Comparison of ENCODE assay signal across 13 cellular contexts in genomic region chr1:109615879-109616278, GRCh38. TPM values are rescaled to one million over a fixed set of nuclear protein-coding genes. Genes with fewer than 3 reads are reported as not detected.
DNase-seq lines count a peak whose midpoint lies in the region; ATAC-seq, FAIRE-seq and TF ChIP-seq lines count a peak whose summit lies in the region.
"Had no signal": no experiment of that assay in that cellular context is flagged by ENCODE, and none has a peak within 500 bp of the region (broad histone marks: within the 10 kb centered on the region; RNA-seq: fewer than 3 reads in every experiment).

No MANE protein-coding gene starts in this region.

- CTCF ChIA-PET in activated CD8-positive, alpha-beta T cell treated with anti-CD3 and anti-CD28 coated beads, Interleukin-2, amount 10 ng/mL, durations not matched to agents 7 days and 5 days (lab: Charles Lee) = interaction anchor here (1.7 to 3.9 kb wide), 3 partner anchors 14 to 69 kb away, joined by 7 to 25 read pairs (median 9); no protein-coding TSS in a partner anchor
- CTCF ChIA-PET in activated CD8-positive, alpha-beta T cell treated with anti-CD3 and anti-CD28 coated beads for 36 hours (lab: Charles Lee) = interaction anchor here (1.9 to 7.8 kb wide), 4 partner anchors 10 to 70 kb away, joined by 5 to 71 read pairs (median 20); no protein-coding TSS in a partner anchor

- no peak for ATAC-seq in activated CD8-positive, alpha-beta T cell treated with anti-CD3 and anti-CD28 coated beads, Interleukin-2, amount 10 ng/mL, durations not matched to agents 7 days and 5 days
- ATAC-seq in activated CD8-positive, alpha-beta T cell treated with anti-CD3 and anti-CD28 coated beads for 36 hours = no peak
- ATAC-seq in left ventricle myocardium superior (peak; percentile 14), GM18868 (IDR thresholded peaks at IDR 0.05; ENCODE audit: unreplicated experiment) (no peak), GM21515 (IDR thresholded peaks at IDR 0.05; ENCODE audit: unreplicated experiment) (no peak)
- ATAC-seq in stimulated activated effector memory CD8-positive, alpha-beta T cell treated with anti-CD3 and anti-CD28 coated beads, Interleukin-12 subunit alpha, Interleukin-12 subunit beta, amount 100 ng/mL, for 72 hours = no peak

- peak overlapping the region; percentile 40 for H3K27ac Mint-ChIP-seq in activated CD8-positive, alpha-beta T cell treated with anti-CD3 and anti-CD28 coated beads, Interleukin-2, amount 10 ng/mL, durations not matched to agents 7 days and 5 days
- H3K27ac Mint-ChIP-seq in activated CD8-positive, alpha-beta T cell treated with anti-CD3 and anti-CD28 coated beads for 36 hours = no peak overlapping the region
- H3K27ac Mint-ChIP-seq in stimulated activated effector memory CD8-positive, alpha-beta T cell treated with anti-CD3 and anti-CD28 coated beads, Interleukin-12 subunit alpha, Interleukin-12 subunit beta, amount 100 ng/mL, for 72 hours = peak overlapping the region; percentile 55

- intact Hi-C loops in activated CD8-positive, alpha-beta T cell treated with anti-CD3 and anti-CD28 coated beads for 36 hours (cut with micrococcal nuclease) = no loop called here
- intact Hi-C loops in left ventricle myocardium superior (cut with micrococcal nuclease) = no loop called here

- H3K36me3 Mint-ChIP-seq in activated CD8-positive, alpha-beta T cell treated with anti-CD3 and anti-CD28 coated beads, Interleukin-2, amount 10 ng/mL, durations not matched to agents 7 days and 5 days (ENCODE audit: low read depth) = no peaks in the 10 kb centered on the region
- H3K36me3 Mint-ChIP-seq in activated CD8-positive, alpha-beta T cell treated with anti-CD3 and anti-CD28 coated beads for 36 hours (ENCODE audit: low read depth) = peaks cover under 1% of the 10 kb centered on the region
- peaks cover 17% of the 10 kb centered on the region for H3K36me3 Mint-ChIP-seq in stimulated activated effector memory CD8-positive, alpha-beta T cell treated with anti-CD3 and anti-CD28 coated beads, Interleukin-12 subunit alpha, Interleukin-12 subunit beta, amount 100 ng/mL, for 72 hours

- H3K4me1 Mint-ChIP-seq in activated CD8-positive, alpha-beta T cell treated with anti-CD3 and anti-CD28 coated beads, Interleukin-2, amount 10 ng/mL, durations not matched to agents 7 days and 5 days (ENCODE audit: low read depth) = peaks cover 37% of the 10 kb centered on the region
- H3K4me1 Mint-ChIP-seq in activated CD8-positive, alpha-beta T cell treated with anti-CD3 and anti-CD28 coated beads for 36 hours (ENCODE audit: low read depth) = peaks cover 29% of the 10 kb centered on the region
- H3K4me1 Mint-ChIP-seq in stimulated activated effector memory CD8-positive, alpha-beta T cell treated with anti-CD3 and anti-CD28 coated beads, Interleukin-12 subunit alpha, Interleukin-12 subunit beta, amount 100 ng/mL, for 72 hours = peaks cover 44% of the 10 kb centered on the region

- POLR2A ChIA-PET in activated CD8-positive, alpha-beta T cell treated with anti-CD3 and anti-CD28 coated beads, Interleukin-2, amount 10 ng/mL, durations not matched to agents 7 days and 5 days (lab: Charles Lee) = interaction anchor here (1.1 to 4.4 kb wide), 2 partner anchors 66 to 68 kb away, joined by 4 to 22 read pairs; partner anchors contain the start of gene GNAI3
- POLR2A ChIA-PET in activated CD8-positive, alpha-beta T cell treated with anti-CD3 and anti-CD28 coated beads for 36 hours (lab: Charles Lee) = interaction anchor here (1.1 kb wide), 1 partner anchor 18 kb away, joined by 3 read pairs; no protein-coding TSS in a partner anchor

- H3K4me3 Mint-ChIP-seq in activated CD8-positive, alpha-beta T cell treated with anti-CD3 and anti-CD28 coated beads, Interleukin-2, amount 10 ng/mL, durations not matched to agents 7 days and 5 days = no peak overlapping the region
- H3K4me3 Mint-ChIP-seq in activated CD8-positive, alpha-beta T cell treated with anti-CD3 and anti-CD28 coated beads for 36 hours = no peak overlapping the region
- no peak overlapping the region for H3K4me3 Mint-ChIP-seq in stimulated activated effector memory CD8-positive, alpha-beta T cell treated with anti-CD3 and anti-CD28 coated beads, Interleukin-12 subunit alpha, Interleukin-12 subunit beta, amount 100 ng/mL, for 72 hours

- no peak for TF ChIP-seq CTCF in activated CD8-positive, alpha-beta T cell treated with anti-CD3 and anti-CD28 coated beads for 36 hours (IDR thresholded peaks at IDR 0.05)

- FAIRE-seq in RCC 7860 (lab: Jason Lieb, UNC) = no peak

- peaks cover 3% of the 10 kb centered on the region for H3K27me3 Mint-ChIP-seq in activated CD8-positive, alpha-beta T cell treated with anti-CD3 and anti-CD28 coated beads, Interleukin-2, amount 10 ng/mL, durations not matched to agents 7 days and 5 days (ENCODE audit: low read depth)
- no peaks in the 10 kb centered on the region for H3K27me3 Mint-ChIP-seq in activated CD8-positive, alpha-beta T cell treated with anti-CD3 and anti-CD28 coated beads for 36 hours

- no peaks in the 10 kb centered on the region for H3K9me3 Mint-ChIP-seq in activated CD8-positive, alpha-beta T cell treated with anti-CD3 and anti-CD28 coated beads, Interleukin-2, amount 10 ng/mL, durations not matched to agents 7 days and 5 days (ENCODE audit: insufficient read depth)
- H3K9me3 Mint-ChIP-seq in activated CD8-positive, alpha-beta T cell treated with anti-CD3 and anti-CD28 coated beads for 36 hours = no peaks in the 10 kb centered on the region
- H3K9me3 Mint-ChIP-seq in stimulated activated effector memory CD8-positive, alpha-beta T cell treated with anti-CD3 and anti-CD28 coated beads, Interleukin-12 subunit alpha, Interleukin-12 subunit beta, amount 100 ng/mL, for 72 hours = no peaks in the 10 kb centered on the region

- no peak for DNase-seq in activated CD8-positive, alpha-beta T cell treated with anti-CD3 and anti-CD28 coated beads, Interleukin-2, amount 10 ng/mL, durations not matched to agents 7 days and 5 days
- no peak for DNase-seq in activated CD8-positive, alpha-beta T cell treated with anti-CD3 and anti-CD28 coated beads for 36 hours
- peak; percentile 61 for DNase-seq in UCSD-AML1 (lab: John Stamatoyannopoulos, UW; ENCODE audit: unreplicated experiment)
- no peak for DNase-seq in left ventricle myocardium superior
- no peak for DNase-seq in stimulated activated effector memory CD8-positive, alpha-beta T cell treated with anti-CD3 and anti-CD28 coated beads, Interleukin-12 subunit alpha, Interleukin-12 subunit beta, amount 100 ng/mL, for 72 hours (ENCODE audit: low spot score in 2 of 2)
- DNase-seq in RCC 7860 (ENCODE audit: low spot score) = no peak
- DNase-seq: NCI-H2227 treated with DMSO at 0.1 percent for 48 hours; stimulated activated CD4-positive, alpha-beta T cell treated with anti-CD3 and anti-CD28 coated beads, Interleukin-4, amount 100 ng/mL, for 1 hour; T-helper 9 cell had no signal

RNA-seq across cellular contexts. Expression of gene GNAT2, which starts 3.5 kb away (rescaled TPM):
- total RNA-seq in activated CD8-positive, alpha-beta T cell treated with anti-CD3 and anti-CD28 coated beads, Interleukin-2, amount 10 ng/mL, durations not matched to agents 7 days and 5 days = not detected
- under 1 TPM; 0.81 to 0.88 TPM for total RNA-seq in activated CD8-positive, alpha-beta T cell treated with anti-CD3 and anti-CD28 coated beads for 36 hours
- total RNA-seq in left ventricle myocardium superior = not detected
- total RNA-seq: mucosa of gallbladder, vagina had no signal

RNA-seq across cellular contexts. Expression of gene AMPD2, which starts 3.8 kb away (rescaled TPM):
- total RNA-seq in activated CD8-positive, alpha-beta T cell treated with anti-CD3 and anti-CD28 coated beads, Interleukin-2, amount 10 ng/mL, durations not matched to agents 7 days and 5 days = 100 to 1,000 TPM; 123 to 133 TPM
- 100 to 1,000 TPM; 107 to 119 TPM for total RNA-seq in activated CD8-positive, alpha-beta T cell treated with anti-CD3 and anti-CD28 coated beads for 36 hours
- 11.0 TPM for total RNA-seq in left ventricle myocardium superior

RNA-seq across cellular contexts. Expression of gene GSTM4, which starts 40.0 kb away (rescaled TPM):
- 10 to 100 TPM; 17.0 to 18.5 TPM for total RNA-seq in activated CD8-positive, alpha-beta T cell treated with anti-CD3 and anti-CD28 coated beads, Interleukin-2, amount 10 ng/mL, durations not matched to agents 7 days and 5 days
- total RNA-seq in activated CD8-positive, alpha-beta T cell treated with anti-CD3 and anti-CD28 coated beads for 36 hours = 10 to 100 TPM in 1 of 2 experiments, 1 to 10 TPM in 1; 8.3 to 10.5 TPM
- 46.5 TPM for total RNA-seq in left ventricle myocardium superior

RNA-seq across cellular contexts. Expression of gene GSTM2, which starts 52.0 kb away (rescaled TPM):
- 10 to 100 TPM; 18.2 to 19.3 TPM for total RNA-seq in activated CD8-positive, alpha-beta T cell treated with anti-CD3 and anti-CD28 coated beads, Interleukin-2, amount 10 ng/mL, durations not matched to agents 7 days and 5 days
- total RNA-seq in activated CD8-positive, alpha-beta T cell treated with anti-CD3 and anti-CD28 coated beads for 36 hours = 10 to 100 TPM; 13.6 to 16.2 TPM
- 83.6 TPM for total RNA-seq in left ventricle myocardium superior
